In genomic region chr15:44729394-44729913, GRCh38 we compare ENCODE assay signal across 8 cellular contexts. TPM values are rescaled to one million over a fixed set of nuclear protein-coding genes. Genes with fewer than 3 reads are reported as not detected.
DNase-seq lines count a peak whose midpoint lies in the region; ATAC-seq and TF ChIP-seq lines count a peak whose summit lies in the region.

No MANE protein-coding gene starts in this region.

- DNase-seq in activated CD8-positive, alpha-beta memory T cell treated with anti-CD3 and anti-CD28 coated beads, Interleukin-2, amount 50 U/mL, for 4 hours, result peak; percentile 52
- DNase-seq in activated CD8-positive, alpha-beta memory T cell treated with anti-CD3 and anti-CD28 coated beads, Interleukin-2, amount 50 U/mL, for 48 hours, result no peak
- DNase-seq in NCI-H2107 treated with DMSO at 0.1 percent for 48 hours (lab: John Stamatoyannopoulos, UW; ENCODE audit: unreplicated experiment) (peak; percentile 57), ascending aorta (ENCODE audit: low spot score in 2 of 2) (no peak), smooth muscle cell (lab: John Stamatoyannopoulos, UW; ENCODE audit: unreplicated experiment) (no peak), SIG-M5 treated with dmso at 0.1 percent for 504 hours (lab: John Stamatoyannopoulos, UW; ENCODE audit: unreplicated experiment) (no peak)

- H3K79me2 ChIP-seq in smooth muscle cell (ENCODE audit: low read depth), result no peaks in the 10 kb centered on the region

- H4K20me1 ChIP-seq in smooth muscle cell (ENCODE audit: low read depth), result no peaks in the 10 kb centered on the region

- H3F3A ChIP-seq in smooth muscle cell (ENCODE audit: low read depth), result peaks cover 16% of the 10 kb centered on the region

- peaks cover 0 to 21% of the 10 kb centered on the region in 2 donors for H3K4me1 ChIP-seq in ascending aorta
- H3K4me1 ChIP-seq in iPS-20b (ENCODE audit: insufficient read depth, low read length), result peaks cover 10% of the 10 kb centered on the region; the same call in 1 of the 2 replicates
- no peaks in the 10 kb centered on the region for H3K4me1 ChIP-seq in smooth muscle cell (ENCODE audit: low read depth)

- H3K4me3 ChIP-seq in ascending aorta, result peak overlapping the region; percentile 72 to 77
- H3K4me3 ChIP-seq in iPS-20b (ENCODE audit: low read length), result peak overlapping the region; percentile 83
- H3K4me3 ChIP-seq in smooth muscle cell, result peak overlapping the region; percentile 65

- H2AFZ ChIP-seq in smooth muscle cell (ENCODE audit: low read depth), result peak overlapping the region; percentile 86

- H3K36me3 ChIP-seq in ascending aorta (peaks cover 0 to 6% of the 10 kb centered on the region in 2 donors), iPS-20b (ENCODE audit: insufficient read depth, low read depth, low read length) (no peaks in the 10 kb centered on the region), smooth muscle cell (ENCODE audit: low read depth) (no peaks in the 10 kb centered on the region)

- H3K27me3 ChIP-seq in ascending aorta, result no peaks in the 10 kb centered on the region
- peaks cover 6% of the 10 kb centered on the region; the same call in 1 of the 2 replicates for H3K27me3 ChIP-seq in iPS-20b (ENCODE audit: insufficient read depth, low read length)
- no peaks in the 10 kb centered on the region for H3K27me3 ChIP-seq in smooth muscle cell (ENCODE audit: low read depth)

- whole genome bisulfite sequencing in smooth muscle cell (ENCODE audit: low lambda C conversion rate), result 12% methylated on average over 20 of the region's 20 CpGs

- peak overlapping the region; percentile 86 for H3K4me2 ChIP-seq in smooth muscle cell

- H3K9ac ChIP-seq in iPS-20b (ENCODE audit: low read depth, low read length) (peak overlapping the region; percentile 60; the same call in 1 of the 2 replicates), smooth muscle cell (ENCODE audit: low read depth) (peak overlapping the region; percentile 82)

- intact Hi-C loops in ascending aorta (cut with DNase I), result loop anchor here (1.0 to 10.0 kb wide), 8 partner anchors 18 to 905 kb away; partner anchors contain the start of genes B2M, CTDSPL2, EIF3J and GOLM2

- TF ChIP-seq CTCF in ascending aorta (IDR thresholded peaks at IDR 0.05) (no peak), smooth muscle cell (IDR thresholded peaks at IDR 0.05; ENCODE audit: borderline replicate concordance, insufficient read depth, poor library complexity, severe bottlenecking) (no peak)

- H3K27ac ChIP-seq in ascending aorta (peak overlapping the region; percentile 88 to 96), iPS-20b (ENCODE audit: low read length) (no peak overlapping the region), smooth muscle cell (ENCODE audit: low read depth) (peak overlapping the region; percentile 83)

- no peak for ATAC-seq in HG03565 (IDR thresholded peaks at IDR 0.05; ENCODE audit: unreplicated experiment)

- H3K9me3 ChIP-seq in ascending aorta (no peaks in the 10 kb centered on the region), iPS-20b (ENCODE audit: insufficient read depth, low read depth, low read length) (no peaks in the 10 kb centered on the region), smooth muscle cell (replicated peaks; ENCODE audit: low read depth) (no peaks in the 10 kb centered on the region)

RNA-seq across cellular contexts. Expression of gene TRIM69, which starts 6.9 kb away (rescaled TPM):
- total RNA-seq in ascending aorta (40.3 TPM), smooth muscle cell (4.8 and 5.3 TPM in 2 replicates)
- 2.2 and 4.2 TPM in 2 replicates for polyA plus RNA-seq in smooth muscle cell

RNA-seq across cellular contexts. Expression of gene B2M, which starts 18.1 kb away (rescaled TPM):
- total RNA-seq in ascending aorta, result 3,395 TPM
- 1,861 and 2,004 TPM in 2 replicates for total RNA-seq in smooth muscle cell
- 1,723 and 2,067 TPM in 2 replicates for polyA plus RNA-seq in smooth muscle cell

RNA-seq across cellular contexts. Expression of gene PATL2, which starts 18.3 kb away (rescaled TPM):
- total RNA-seq in ascending aorta, result not detected
- not detected in 2 replicates for total RNA-seq in smooth muscle cell
- not detected in 2 replicates for polyA plus RNA-seq in smooth muscle cell

Comparison
In these comparisons a context has a peak if more than half of its experiments do, and no peak if none do; other contexts are left out.
1. DNase-seq: peak in activated CD8-positive, alpha-beta memory T cell treated with anti-CD3 and anti-CD28 coated beads, Interleukin-2, amount 50 U/mL, for 4 hours (single experiment) and NCI-H2107 treated with DMSO at 0.1 percent for 48 hours (single experiment); none in activated CD8-positive, alpha-beta memory T cell treated with anti-CD3 and anti-CD28 coated beads, Interleukin-2, amount 50 U/mL, for 48 hours (single experiment), ascending aorta (0 of 2), smooth muscle cell (single experiment) and SIG-M5 treated with dmso at 0.1 percent for 504 hours (single experiment).
2. Peak in every context shown above with its lines, with median percentiles within 50 percentile points of each other: H3K4me3 ChIP-seq.